ENCODE assay signal across 8 cellular contexts in the genomic region with DNA sequence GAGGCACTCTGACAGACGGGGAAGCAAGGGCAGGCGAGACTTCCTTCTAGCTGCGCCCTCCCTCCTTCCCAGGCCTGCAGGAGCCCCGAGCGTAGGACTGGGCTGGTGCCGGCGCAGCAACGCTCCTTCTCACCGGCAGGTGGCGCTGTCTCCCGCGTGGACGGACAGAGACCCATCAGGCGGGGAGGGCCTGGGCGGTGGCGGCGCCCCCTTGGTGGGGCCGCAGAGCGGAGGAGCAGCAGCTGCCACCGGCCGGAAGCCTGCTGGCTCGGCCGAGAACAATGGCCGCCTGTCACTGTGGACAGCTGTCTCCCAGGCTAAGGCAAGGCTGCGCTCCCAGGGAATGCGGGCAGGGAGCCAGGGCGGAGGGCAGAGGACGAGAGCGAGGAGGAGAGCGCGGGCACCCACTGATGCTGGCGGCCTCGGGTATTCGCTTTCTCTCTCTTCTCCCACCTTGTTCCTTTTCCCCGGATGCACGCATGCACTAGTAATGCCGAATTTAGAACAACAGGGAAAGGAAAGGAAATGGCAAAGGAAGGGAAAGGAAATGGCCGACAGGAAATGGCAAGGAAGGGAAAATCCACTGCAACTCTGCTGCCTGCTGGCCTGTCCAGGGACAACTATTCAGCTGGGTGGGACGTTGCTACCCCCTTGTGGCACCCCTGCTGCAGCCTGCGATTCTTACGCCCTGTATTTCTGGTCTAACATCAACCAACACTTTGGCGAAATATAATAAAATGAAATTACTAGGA. TPM values are rescaled to one million over a fixed set of nuclear protein-coding genes. Genes with fewer than 3 reads are reported as not detected.
A peak's percentile ranks its signal among the peaks of the same experiment; 100 is the strongest.
DNase-seq lines count a peak whose midpoint lies in the region; ATAC-seq, FAIRE-seq and TF ChIP-seq lines count a peak whose summit lies in the region.

No MANE protein-coding gene starts in this region.

- POLR2A ChIA-PET in CD4-positive, alpha-beta memory T cell (lab: Charles Lee; ENCODE audit: partially characterized antibody) = interaction anchor here (0.5 to 3.2 kb wide), 4 partner anchors 14 to 225 kb away, joined by 3 to 21 read pairs (median 3); a partner anchor contains a TSS
- POLR2A ChIA-PET in endothelial cell of umbilical vein (lab: Charles Lee) = no interaction called here

- BruUV-seq in endothelial cell of umbilical vein (replicated peaks; lab: Mats Ljungman, UMichigan) = TSS peak; percentile 12

- peak; percentile 87 for ATAC-seq in GM19468 (IDR thresholded peaks at IDR 0.05; ENCODE audit: extremely low read depth, unreplicated experiment)

- no peaks in the 10 kb centered on the region for H3K27me3 ChIP-seq in CD4-positive, alpha-beta memory T cell (ENCODE audit: insufficient read depth, low read length)
- H3K27me3 ChIP-seq in HUES48 (ENCODE audit: control insufficient read depth, insufficient read depth, low read length) (no peaks in the 10 kb centered on the region), NT2/D1 (ENCODE audit: insufficient read depth, insufficient read length) (no peaks in the 10 kb centered on the region), endothelial cell of umbilical vein (ENCODE audit: control insufficient read depth in 2 of 2, insufficient read depth in 2 of 2, low read length in 2 of 2) (no peaks in the 10 kb centered on the region)

- no peaks in the 10 kb centered on the region for H4K20me1 ChIP-seq in endothelial cell of umbilical vein (replicated peaks; ENCODE audit: control insufficient read depth, extremely low read depth, insufficient read depth, low read length)

- H3K27ac Mint-ChIP-seq in CD4-positive, alpha-beta memory T cell = peak overlapping the region; percentile 64 to 95 (median 83)

- H3K27me3 Mint-ChIP-seq in CD4-positive, alpha-beta memory T cell = no peaks in the 10 kb centered on the region

- peak overlapping the region; percentile 70 to 89 (median 84) for H3K4me3 Mint-ChIP-seq in CD4-positive, alpha-beta memory T cell

- peaks cover 16 to 58% (median 29%) of the 10 kb centered on the region in 4 donors for H3K4me1 Mint-ChIP-seq in CD4-positive, alpha-beta memory T cell

- FAIRE-seq in endothelial cell of umbilical vein (lab: Jason Lieb, UNC) = peak; percentile 99

- H3K9ac ChIP-seq in HUES48 (ENCODE audit: low read depth, low read length) (peak overlapping the region; percentile 48), NT2/D1 (ENCODE audit: insufficient read length, low read depth) (peak overlapping the region; percentile 67), endothelial cell of umbilical vein (replicated peaks; ENCODE audit: extremely low read depth, insufficient read depth, low read length) (peak overlapping the region; percentile 56)

- peak overlapping the region; percentile 24 to 75 for H3K4me3 ChIP-seq in CD4-positive, alpha-beta memory T cell (ENCODE audit: low read length in 2 of 2)
- peak overlapping the region; percentile 80 for H3K4me3 ChIP-seq in HUES48 (ENCODE audit: low read depth, low read length)
- peak overlapping the region; percentile 42 for H3K4me3 ChIP-seq in NT2/D1 (ENCODE audit: insufficient read length, low read depth)
- no peak overlapping the region for H3K4me3 ChIP-seq in endothelial cell of umbilical vein (replicated peaks in 1 of 3; ENCODE audit: insufficient read depth in 1 of 3, low read depth in 1 of 3, low read length in 3 of 3)

- dilution Hi-C loops in endothelial cell of umbilical vein (cut with MboI; ENCODE audit: extremely low pct_ligation_motif_present, low sequenced_read_pairs) = loop anchor here (10.0 to 25.0 kb wide), 3 partner anchors 83 to 226 kb away; no protein-coding TSS in a partner anchor

- peak; percentile 99 for TF ChIP-seq CTCF in endothelial cell of umbilical vein (IDR thresholded peaks at IDR 0.05; ENCODE audit: extremely low read depth in 1 of 2, insufficient read depth in 1 of 2, low read depth in 1 of 2, low read length in 2 of 2)

- H3K27ac ChIP-seq in CD4-positive, alpha-beta memory T cell (ENCODE audit: low read depth, low read length) = peak overlapping the region; percentile 63
- H3K27ac ChIP-seq in HUES48 (ENCODE audit: low read depth, low read length) (peak overlapping the region; percentile 87), endothelial cell of umbilical vein (ENCODE audit: insufficient read depth, low read depth, low read length) (peak overlapping the region; percentile 86)

- peaks cover 26% of the 10 kb centered on the region for H3K4me1 ChIP-seq in CD4-positive, alpha-beta memory T cell (ENCODE audit: insufficient read depth, low read length)
- H3K4me1 ChIP-seq in HUES48 (ENCODE audit: control insufficient read depth, insufficient read depth, low read length) (peaks cover 3% of the 10 kb centered on the region; the same call in 1 of the 2 replicates), NT2/D1 (ENCODE audit: insufficient read depth, insufficient read length) (peaks cover 9% of the 10 kb centered on the region), endothelial cell of umbilical vein (ENCODE audit: control insufficient read depth, extremely low read depth, insufficient read depth, low read length) (peaks cover 60% of the 10 kb centered on the region)

- intact Hi-C loops in CD4-positive, alpha-beta memory T cell (cut with micrococcal nuclease) = loop anchor here (1.0 to 2.0 kb wide), 2 partner anchors 15 to 225 kb away; a partner anchor contains a TSS
- intact Hi-C loops in endothelial cell of umbilical vein (cut with micrococcal nuclease) = loop anchor here (1.0 to 5.0 kb wide), 6 partner anchors 9 to 225 kb away; a partner anchor contains a TSS

- TF ChIP-seq POLR2A in endothelial cell of umbilical vein (IDR thresholded peaks at IDR 0.05; ENCODE audit: low read depth, low read length) = no peak

- CTCF ChIA-PET in CD4-positive, alpha-beta memory T cell (lab: Charles Lee; ENCODE audit: partially characterized antibody) = interaction anchor here (1.2 to 6.1 kb wide), 6 partner anchors 13 to 171 kb away, joined by 3 to 85 read pairs (median 5); a partner anchor contains a TSS
- CTCF ChIA-PET in endothelial cell of umbilical vein (lab: Charles Lee) = interaction anchor here (0.9 to 13.1 kb wide), 11 partner anchors 12 to 230 kb away, joined by 3 to 292 read pairs (median 5); a partner anchor contains a TSS

- H2AFZ ChIP-seq in endothelial cell of umbilical vein (ENCODE audit: low read depth, low read length) = peak overlapping the region; percentile 7

- peaks cover 1% of the 10 kb centered on the region for H3K36me3 ChIP-seq in CD4-positive, alpha-beta memory T cell (ENCODE audit: insufficient read depth, low read length)
- H3K36me3 ChIP-seq in HUES48 (ENCODE audit: control insufficient read depth, insufficient read depth, low read length) (peaks cover 13% of the 10 kb centered on the region), NT2/D1 (ENCODE audit: insufficient read depth, insufficient read length, low read length) (peaks cover 39% of the 10 kb centered on the region), endothelial cell of umbilical vein (ENCODE audit: control insufficient read depth in 2 of 2, extremely low read depth in 1 of 2, insufficient read depth in 2 of 2, low read length in 2 of 2) (peaks cover 19 to 31% of the 10 kb centered on the region in 2 experiments)

- H3K9me3 ChIP-seq in CD4-positive, alpha-beta memory T cell (ENCODE audit: control insufficient read depth in 1 of 2, low read length in 2 of 2) = no peaks in the 10 kb centered on the region
- no peaks in the 10 kb centered on the region for H3K9me3 ChIP-seq in HUES48 (ENCODE audit: control insufficient read depth, insufficient read depth, low read length)
- H3K9me3 ChIP-seq in NT2/D1 (ENCODE audit: insufficient read depth, low read length) = no peaks in the 10 kb centered on the region; the same call in 1 of the 2 replicates
- no peaks in the 10 kb centered on the region for H3K9me3 ChIP-seq in endothelial cell of umbilical vein (replicated peaks; ENCODE audit: control insufficient read depth, insufficient read depth, low read length)

- no peaks in the 10 kb centered on the region for H3K9me3 Mint-ChIP-seq in CD4-positive, alpha-beta memory T cell

- no peaks in the 10 kb centered on the region for H3K9me1 ChIP-seq in endothelial cell of umbilical vein (replicated peaks; ENCODE audit: control insufficient read depth, extremely low read depth, insufficient read depth, low read length)

- DNase-seq in CD4-positive, alpha-beta memory T cell = peak; percentile 83 to 88 (median 84)
- DNase-seq in NT2/D1 (ENCODE audit: low read depth, low spot score) (peak; percentile 77), endothelial cell of umbilical vein (ENCODE audit: low read depth, low spot score) (peak; percentile 95), middle frontal gyrus (ENCODE audit: extremely low spot score, low spot score) (peak; percentile 92)
- peak; percentile 100 for DNase-seq in activated CD8-positive, alpha-beta memory T cell treated with anti-CD3 and anti-CD28 coated beads, Interleukin-2, amount 50 U/mL, for 48 hours
- peak; percentile 78 to 84 for DNase-seq in stimulated activated CD8-positive, alpha-beta memory T cell treated with anti-CD3 and anti-CD28 coated beads, Interleukin-15, amount 100 ng/mL, for 48 hours (ENCODE audit: low read depth in 2 of 2)

- H3K4me2 ChIP-seq in endothelial cell of umbilical vein (ENCODE audit: insufficient read depth, low read length) = peak overlapping the region; percentile 31

- peaks cover 8 to 16% of the 10 kb centered on the region in 2 donors for H3K36me3 Mint-ChIP-seq in CD4-positive, alpha-beta memory T cell

- peaks cover 49% of the 10 kb centered on the region for H3K79me2 ChIP-seq in endothelial cell of umbilical vein (ENCODE audit: control insufficient read depth, insufficient read depth, low read length)

RNA-seq across cellular contexts. Expression of a gene that starts 14.4 kb away (rescaled TPM):
- total RNA-seq in CD4-positive, alpha-beta memory T cell = 10 to 100 TPM; 23.3 to 25.4 TPM
- polyA plus RNA-seq in CD4-positive, alpha-beta memory T cell = 1 to 10 TPM; 5.3 to 7.2 TPM
- 171 and 178 TPM in 2 replicates for total RNA-seq in endothelial cell of umbilical vein
- polyA plus RNA-seq in endothelial cell of umbilical vein = 107 and 110 TPM in 2 replicates
- 74.3 and 89.5 TPM in 2 replicates for polyA plus RNA-seq in endothelial cell of umbilical vein (2011; cell fraction: cytosol; rRNA removed)
- 164 and 168 TPM in 2 replicates for polyA plus RNA-seq in endothelial cell of umbilical vein (2011; cell fraction: nucleus; rRNA removed)
- 64.8 and 74.8 TPM in 2 replicates for polyA plus RNA-seq in endothelial cell of umbilical vein (2012)
- polyA minus RNA-seq in endothelial cell of umbilical vein = 76.9 and 83.9 TPM in 2 replicates
- 6.8 TPM for polyA minus RNA-seq in endothelial cell of umbilical vein (2011; cell fraction: cytosol; rRNA and poly(A)+ RNA removed)
- 36.8 and 45.7 TPM in 2 replicates for polyA minus RNA-seq in endothelial cell of umbilical vein (2011; cell fraction: nucleus; rRNA and poly(A)+ RNA removed)

RNA-seq across cellular contexts. Expression of a gene that starts 44.3 kb away (rescaled TPM):
- total RNA-seq in CD4-positive, alpha-beta memory T cell = 10 to 100 TPM; 78.1 to 81.1 TPM
- 10 to 100 TPM in 1 of 2 donors, 1 to 10 TPM in 1; 8.6 to 15.6 TPM for polyA plus RNA-seq in CD4-positive, alpha-beta memory T cell
- total RNA-seq in endothelial cell of umbilical vein = 49.9 and 56.5 TPM in 2 replicates
- 25.2 and 28.3 TPM in 2 replicates for polyA plus RNA-seq in endothelial cell of umbilical vein
- 11.4 and 15.4 TPM in 2 replicates for polyA plus RNA-seq in endothelial cell of umbilical vein (2011; cell fraction: cytosol; rRNA removed)
- polyA plus RNA-seq in endothelial cell of umbilical vein (2011; cell fraction: nucleus; rRNA removed) = 128 and 139 TPM in 2 replicates
- polyA plus RNA-seq in endothelial cell of umbilical vein (2012) = 20.7 and 28.7 TPM in 2 replicates
- 41.8 and 43.6 TPM in 2 replicates for polyA minus RNA-seq in endothelial cell of umbilical vein
- 12.7 TPM for polyA minus RNA-seq in endothelial cell of umbilical vein (2011; cell fraction: cytosol; rRNA and poly(A)+ RNA removed)
- polyA minus RNA-seq in endothelial cell of umbilical vein (2011; cell fraction: nucleus; rRNA and poly(A)+ RNA removed) = 54.6 and 65.8 TPM in 2 replicates

Comparison
In these comparisons a context has a peak if more than half of its experiments do, and no peak if none do; other contexts are left out.
1. H3K4me3 ChIP-seq: peak in CD4-positive, alpha-beta memory T cell (2 of 2), HUES48 (single experiment) and NT2/D1 (single experiment); none in endothelial cell of umbilical vein (0 of 3).
2. Peak in every context shown above with its lines, with median percentiles within 50 percentile points of each other: DNase-seq, H3K27ac ChIP-seq and H3K9ac ChIP-seq.